In the genomic region with DNA sequence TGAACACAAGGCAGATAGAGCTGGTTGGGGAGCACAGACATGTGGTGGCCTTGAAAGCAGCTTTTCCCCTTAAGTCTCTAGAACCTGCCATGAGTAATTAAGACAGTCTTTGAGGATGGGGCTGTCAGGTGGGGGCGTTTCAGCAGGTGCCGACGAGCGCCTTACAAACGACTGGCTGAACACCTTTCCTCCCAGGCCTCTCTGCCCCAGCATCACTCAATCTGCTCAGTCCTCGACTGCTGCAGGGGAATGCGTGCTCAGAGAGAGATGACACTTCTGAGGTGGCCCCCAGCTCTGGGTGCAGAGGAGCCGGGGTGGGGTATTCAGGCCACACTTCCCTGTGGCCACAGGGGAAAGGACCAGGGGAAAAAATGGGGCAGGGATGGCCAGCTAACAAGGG, we compare ENCODE assay signal across 13 cellular contexts. TPM values are rescaled to one million over a fixed set of nuclear protein-coding genes. Genes with fewer than 3 reads are reported as not detected.
DNase-seq lines count a peak whose midpoint lies in the region; ATAC-seq and TF ChIP-seq lines count a peak whose summit lies in the region.
"Had no signal": no experiment of that assay in that cellular context is flagged by ENCODE, and none has a peak within 500 bp of the region (broad histone marks: within the 10 kb centered on the region; RNA-seq: fewer than 3 reads in every experiment).

No MANE protein-coding gene starts in this region.

- POLR2A ChIA-PET in HCT116 (lab: Charles Lee): no interaction called here
- POLR2A ChIA-PET in CD4-positive, alpha-beta T cell (lab: Charles Lee): interaction anchor here (0.5 kb wide), 1 partner anchor 13 kb away, joined by 4 read pairs; no protein-coding TSS in a partner anchor

- no peak for TF ChIP-seq RAD21 in HCT116 (IDR thresholded peaks at IDR 0.05; ENCODE audit: low read depth)

- ATAC-seq in HCT116: no peak
- ATAC-seq in GM18511 (IDR thresholded peaks at IDR 0.05; ENCODE audit: unreplicated experiment): no peak
- ATAC-seq in HG03280 (IDR thresholded peaks at IDR 0.05; ENCODE audit: unreplicated experiment): no peak
- no peak for ATAC-seq in CD4-positive, alpha-beta T cell (ENCODE audit: poor library complexity)

- RAD21 ChIA-PET in HCT116 (lab: Charles Lee; ENCODE audit: low non-redundant PET in 1 of 2, low total read pairs in 2 of 2, uncharacterized antibody in 2 of 2, unreplicated experiment in 2 of 2): no interaction called here

- H3K4me3 ChIP-seq in HCT116 (replicated peaks in 1 of 2; ENCODE audit: low read depth in 1 of 2, low read length in 2 of 2) (no peak overlapping the region), breast epithelium (peak overlapping the region; percentile 55 to 67 (median 60)), stomach (peak overlapping the region in 3 of 4 donors; percentile 29 to 46 (median 34))

- WGBS in stomach, 5 donors: 86 to 90% (median 88%) methylated on average over 7 to 8 of the region's 8 CpGs

- no peak for TF ChIP-seq EP300 in stomach (IDR thresholded peaks at IDR 0.05)

- H3K36me3 Mint-ChIP-seq in CD4-positive, alpha-beta T cell (ENCODE audit: low read depth): peaks cover 73% of the 10 kb centered on the region

- no TSS peak for BruUV-seq in HCT116 (replicated peaks; lab: Mats Ljungman, UMichigan)

- no peak overlapping the region for H2AFZ ChIP-seq in HCT116 (ENCODE audit: low read depth, low read length, poor library complexity, severe bottlenecking)

- H3K36me3 ChIP-seq in HCT116 (ENCODE audit: control insufficient read depth in 1 of 2, insufficient read depth in 2 of 2, low read length in 2 of 2) (peaks cover 59 to 61% of the 10 kb centered on the region in 2 experiments), breast epithelium (peaks cover 6% of the 10 kb centered on the region), stomach (peaks cover 57 to 79% (median 75%) of the 10 kb centered on the region in 4 donors)

- TF ChIP-seq CTCF in HCT116 (IDR thresholded peaks at IDR 0.05 in 2 of 3, conservative IDR thresholded peaks at IDR 0.05 in 1 of 3; ENCODE audit: borderline replicate concordance in 1 of 3, insufficient read depth in 1 of 3, low read depth in 2 of 3, low read length in 2 of 3): no peak
- TF ChIP-seq CTCF in breast epithelium (IDR thresholded peaks at IDR 0.05): no peak
- no peak for TF ChIP-seq CTCF in stomach (IDR thresholded peaks at IDR 0.05)
- TF ChIP-seq CTCF in CD4-positive, alpha-beta T cell (IDR thresholded peaks at IDR 0.05): no peak

- H3K9me3 ChIP-seq in HCT116 (ENCODE audit: control insufficient read depth in 1 of 2, insufficient read depth in 1 of 2, low read depth in 1 of 2, low read length in 2 of 2) (no peaks in the 10 kb centered on the region), breast epithelium (no peaks in the 10 kb centered on the region), stomach (no peaks in the 10 kb centered on the region)
- no peaks in the 10 kb centered on the region for H3K9me3 ChIP-seq in CD4-positive, alpha-beta T cell (ENCODE audit: control insufficient read depth, low read length)

- no peak for TF ChIP-seq POLR2A in HCT116 (IDR thresholded peaks at IDR 0.05; ENCODE audit: borderline replicate concordance, extremely low read depth, insufficient read depth, insufficient read length)
- TF ChIP-seq POLR2A in breast epithelium (IDR thresholded peaks at IDR 0.05): no peak
- no peak for TF ChIP-seq POLR2A in stomach (IDR thresholded peaks at IDR 0.05)

- H3K27me3 Mint-ChIP-seq in CD4-positive, alpha-beta T cell: no peaks in the 10 kb centered on the region

- H3K79me2 ChIP-seq in HCT116 (ENCODE audit: insufficient read depth, low read length): peaks cover 78% of the 10 kb centered on the region

- intact Hi-C loops in HCT116 (cut with micrococcal nuclease): no loop called here
- intact Hi-C loops in breast epithelium (cut with DNase I; ENCODE audit: low total_unique reads): no loop called here
- intact Hi-C loops in stomach (cut with DNase I; ENCODE audit: low total_unique reads): no loop called here
- intact Hi-C loops in CD4-positive, alpha-beta T cell (cut with DNase I, micrococcal nuclease): no loop called here

- peaks cover 26 to 38% of the 10 kb centered on the region in 2 experiments for H3K4me1 ChIP-seq in HCT116 (ENCODE audit: control insufficient read depth in 1 of 2, insufficient read depth in 2 of 2, low read length in 2 of 2)
- H3K4me1 ChIP-seq in breast epithelium: peaks cover 0 to 13% of the 10 kb centered on the region in 2 donors
- peaks cover 28 to 59% (median 38%) of the 10 kb centered on the region in 4 donors for H3K4me1 ChIP-seq in stomach

- peak overlapping the region; percentile 60 for H3K9ac ChIP-seq in HCT116 (ENCODE audit: low read length)

- H3K27me3 ChIP-seq in HCT116 (ENCODE audit: insufficient read depth, low read length) (no peaks in the 10 kb centered on the region), breast epithelium (no peaks in the 10 kb centered on the region), layer of hippocampus (ENCODE audit: control insufficient read depth, insufficient read depth, low read length) (no peaks in the 10 kb centered on the region), stomach (no peaks in the 10 kb centered on the region)
- H3K27me3 ChIP-seq in CD4-positive, alpha-beta T cell (ENCODE audit: control insufficient read depth, insufficient read depth, low read length): no peaks in the 10 kb centered on the region

- peaks cover 16% of the 10 kb centered on the region; the same call in 1 of the 2 replicates for H4K20me1 ChIP-seq in HCT116 (ENCODE audit: insufficient read depth)

- peak overlapping the region; percentile 83 for H3K4me2 ChIP-seq in HCT116 (ENCODE audit: low read length)

- no peaks in the 10 kb centered on the region for H3K9me2 ChIP-seq in HCT116 (ENCODE audit: insufficient read depth)

- CTCF ChIA-PET in HCT116 (lab: Charles Lee): no interaction called here
- CTCF ChIA-PET in CD4-positive, alpha-beta T cell (lab: Charles Lee): no interaction called here

- H3K4me1 Mint-ChIP-seq in CD4-positive, alpha-beta T cell (ENCODE audit: low read depth): peaks cover 11% of the 10 kb centered on the region

- H3K27ac ChIP-seq in HCT116 (ENCODE audit: low read depth, low read length) (peak overlapping the region; percentile 73; the same call in 1 of the 2 replicates), breast epithelium (peak overlapping the region; percentile 82 to 92), layer of hippocampus (ENCODE audit: low read depth, low read length) (peak overlapping the region; percentile 91), stomach (peak overlapping the region; percentile 1 to 87 (median 83))
- H3K27ac ChIP-seq in CD4-positive, alpha-beta T cell (ENCODE audit: low read depth, low read length): no peak overlapping the region
- H3K27ac ChIP-seq: C4-2B had no signal

- no peak overlapping the region for H3K4me3 Mint-ChIP-seq in CD4-positive, alpha-beta T cell

- no peaks in the 10 kb centered on the region for H3K9me3 Mint-ChIP-seq in CD4-positive, alpha-beta T cell

- DNase-seq in HCT116 (ENCODE audit: low read depth, low spot score) (no peak), breast epithelium (ENCODE audit: low spot score in 2 of 2) (no peak), stomach (no peak), NCI-H2171 (lab: John Stamatoyannopoulos, UW) (no peak)
- DNase-seq in CD4-positive, alpha-beta T cell: no peak
- DNase-seq: activated T-cell treated with anti-CD3 and anti-CD28 coated beads, Interleukin-2, amount 50 U/mL, for 1 hour; cortex of kidney; GOT3; KG1 had no signal

- no peak overlapping the region for H3K27ac Mint-ChIP-seq in CD4-positive, alpha-beta T cell

TF ChIP-seq in HCT116, 20 proteins besides CTCF, POLR2A, EP300 and RAD21 (continues in another document):
- TF ChIP-seq, protein P1, sequence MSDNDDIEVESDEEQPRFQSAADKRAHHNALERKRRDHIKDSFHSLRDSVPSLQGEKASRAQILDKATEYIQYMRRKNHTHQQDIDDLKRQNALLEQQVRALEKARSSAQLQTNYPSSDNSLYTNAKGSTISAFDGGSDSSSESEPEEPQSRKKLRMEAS (IDR thresholded peaks at IDR 0.05): no peak
- TF ChIP-seq SIN3A (IDR thresholded peaks at IDR 0.05; ENCODE audit: low read depth): no peak

RNA-seq across cellular contexts. Expression of a gene that starts 8.1 kb away (rescaled TPM):
- total RNA-seq in HCT116 (2021; ENCODE audit: unreplicated experiment) (36.9 TPM), breast epithelium (10 to 100 TPM; 31.8 to 40.3 (median 36.4) TPM), stomach (10 to 100 TPM; 16.2 to 46.7 (median 32.6) TPM)
- polyA plus RNA-seq in HCT116 (2012): 58.4 and 80.7 TPM in 2 replicates
- 1 to 10 TPM; 6.1 to 7.7 (median 6.1) TPM for polyA plus RNA-seq in stomach
- total RNA-seq in CD4-positive, alpha-beta T cell: 10 to 100 TPM in 1 of 2 experiments, 1 to 10 TPM in 1; 9.7 to 10.8 TPM

RNA-seq across cellular contexts. Expression of a gene that starts 23.2 kb away (rescaled TPM):
- total RNA-seq in HCT116 (2021; ENCODE audit: unreplicated experiment): 89.5 TPM
- 115 and 121 TPM in 2 replicates for polyA plus RNA-seq in HCT116 (2012)
- 100 to 1,000 TPM in 2 of 3 donors, 10 to 100 TPM in 1; 84.0 to 185 (median 126) TPM for total RNA-seq in breast epithelium
- 100 to 1,000 TPM; 102 to 234 (median 110) TPM for total RNA-seq in stomach
- polyA plus RNA-seq in stomach: 10 to 100 TPM; 44.1 to 87.5 (median 65.7) TPM
- total RNA-seq in CD4-positive, alpha-beta T cell: 100 to 1,000 TPM in 1 of 2 experiments, 10 to 100 TPM in 1; 97.2 to 121 TPM

RNA-seq across cellular contexts. Expression of a gene that starts 31.1 kb away (rescaled TPM):
- 7.8 TPM for total RNA-seq in HCT116 (2021; ENCODE audit: unreplicated experiment)
- 6.3 and 6.8 TPM in 2 replicates for polyA plus RNA-seq in HCT116 (2012)
- 1 to 10 TPM in 2 of 3 donors, under 1 TPM in 1; 0.88 to 1.3 (median 1.1) TPM for total RNA-seq in breast epithelium
- total RNA-seq in stomach: 1 to 10 TPM in 4 of 5 donors, not detected in 1; 1.5 to 2.3 (median 1.9) TPM
- under 1 TPM; 0.15 to 1.00 (median 0.53) TPM for polyA plus RNA-seq in stomach
- 1 to 10 TPM; 4.9 to 5.0 TPM for total RNA-seq in CD4-positive, alpha-beta T cell

RNA-seq across cellular contexts. Expression of a gene that starts 58.6 kb away (rescaled TPM):
- total RNA-seq in HCT116 (2021; ENCODE audit: unreplicated experiment) (55.1 TPM), breast epithelium (10 to 100 TPM; 12.6 to 21.6 (median 16.0) TPM), stomach (100 to 1,000 TPM in 3 of 5 donors, 10 to 100 TPM in 2; 23.9 to 279 (median 137) TPM)
- 57.0 and 58.9 TPM in 2 replicates for polyA plus RNA-seq in HCT116 (2012)
- 10 to 100 TPM; 14.8 to 67.7 (median 31.4) TPM for polyA plus RNA-seq in stomach
- total RNA-seq in CD4-positive, alpha-beta T cell: 10 to 100 TPM; 13.5 to 14.4 TPM

Comparison
In these comparisons a context has a peak if more than half of its experiments do, and no peak if none do; other contexts are left out.
1. H3K4me3 ChIP-seq: peak in breast epithelium (3 of 3) and stomach (3 of 4); none in HCT116 (0 of 2).